21 cellular contexts compared by ENCODE assay signal in genomic region chr15:83155937-83156336, GRCh38. TPM values are rescaled to one million over a fixed set of nuclear protein-coding genes. Genes with fewer than 3 reads are reported as not detected.
DNase-seq lines count a peak whose midpoint lies in the region; ATAC-seq, FAIRE-seq and TF ChIP-seq lines count a peak whose summit lies in the region.
"Had no signal": no experiment of that assay in that cellular context is flagged by ENCODE, and none has a peak within 500 bp of the region (broad histone marks: within the 10 kb centered on the region; RNA-seq: fewer than 3 reads in every experiment).

No MANE protein-coding gene starts in this region.

- H3K27ac Mint-ChIP-seq in astrocyte (ENCODE audit: unreplicated experiment), result peak overlapping the region; percentile 56
- H3K27ac Mint-ChIP-seq in mesothelial cell of epicardium, result peak overlapping the region; percentile 39
- no peak overlapping the region for H3K27ac Mint-ChIP-seq in endothelial cell (ENCODE audit: unreplicated experiment)
- H3K27ac Mint-ChIP-seq: CD4-positive, CD25-positive, alpha-beta regulatory T cell; CD8-positive, alpha-beta memory T cell; IgD-negative memory B cell had no signal

- H3K27ac ChIP-seq in astrocyte (ENCODE audit: low read depth, low read length), result no peak overlapping the region
- H3K27ac ChIP-seq: GM23248 had no signal

- ATAC-seq in esophagus mucosa (peak; percentile 67), GM21576 (IDR thresholded peaks at IDR 0.05; ENCODE audit: unreplicated experiment) (no peak)
- ATAC-seq: HepG2 had no signal

- H3K4me1 ChIP-seq in HAP-1 (peaks cover 17% of the 10 kb centered on the region), astrocyte (ENCODE audit: insufficient read depth, low read length) (no peaks in the 10 kb centered on the region)
- H3K4me1 ChIP-seq: BE2C, Caco-2 had no signal

- H3K27me3 ChIP-seq in HAP-1 (ENCODE audit: low read depth), result no peaks in the 10 kb centered on the region
- no peaks in the 10 kb centered on the region for H3K27me3 ChIP-seq in astrocyte (ENCODE audit: insufficient read depth, low read length)
- H3K27me3 ChIP-seq: BE2C had no signal

- peaks cover 16% of the 10 kb centered on the region for H3K4me1 Mint-ChIP-seq in astrocyte (ENCODE audit: low read depth, unreplicated experiment)
- peaks cover 4% of the 10 kb centered on the region for H3K4me1 Mint-ChIP-seq in mesothelial cell of epicardium
- H3K4me1 Mint-ChIP-seq in endothelial cell (ENCODE audit: unreplicated experiment), result no peaks in the 10 kb centered on the region
- H3K4me1 Mint-ChIP-seq: CD4-positive, CD25-positive, alpha-beta regulatory T cell; CD8-positive, alpha-beta memory T cell had no signal

- H3K4me2 ChIP-seq in astrocyte (ENCODE audit: low read length), result no peak overlapping the region

- TF ChIP-seq CTCF in astrocyte (IDR thresholded peaks at IDR 0.05; ENCODE audit: insufficient read depth, low read depth, low read length), result no peak
- TF ChIP-seq CTCF in mesothelial cell of epicardium (IDR thresholded peaks at IDR 0.05; ENCODE audit: unreplicated experiment), result no peak
- TF ChIP-seq CTCF in endothelial cell (IDR thresholded peaks at IDR 0.05; ENCODE audit: unreplicated experiment), result no peak

- peaks cover 23% of the 10 kb centered on the region for H3K36me3 Mint-ChIP-seq in astrocyte (ENCODE audit: low read depth, unreplicated experiment)
- peaks cover 30% of the 10 kb centered on the region for H3K36me3 Mint-ChIP-seq in mesothelial cell of epicardium
- peaks cover 24% of the 10 kb centered on the region for H3K36me3 Mint-ChIP-seq in endothelial cell (ENCODE audit: low read depth, unreplicated experiment)
- H3K36me3 Mint-ChIP-seq: IgD-negative memory B cell had no signal

- H3K27me3 Mint-ChIP-seq in astrocyte (ENCODE audit: low read depth, unreplicated experiment) (no peaks in the 10 kb centered on the region), mesothelial cell of epicardium (ENCODE audit: low read depth) (no peaks in the 10 kb centered on the region), endothelial cell (ENCODE audit: unreplicated experiment) (no peaks in the 10 kb centered on the region)

- H3K4me3 Mint-ChIP-seq in astrocyte (ENCODE audit: unreplicated experiment), result no peak overlapping the region
- H3K4me3 Mint-ChIP-seq in mesothelial cell of epicardium, result no peak overlapping the region
- H3K4me3 Mint-ChIP-seq in endothelial cell (ENCODE audit: unreplicated experiment), result no peak overlapping the region
- H3K4me3 Mint-ChIP-seq: CD4-positive, CD25-positive, alpha-beta regulatory T cell; CD8-positive, alpha-beta memory T cell; IgD-negative memory B cell had no signal

- no peak overlapping the region for H3K9ac ChIP-seq in astrocyte (ENCODE audit: low read length)
- H3K9ac ChIP-seq: GM23248 had no signal

- H3K79me2 ChIP-seq in astrocyte (ENCODE audit: insufficient read depth, low read length), result no peaks in the 10 kb centered on the region

- peak; percentile 53 to 81 for DNase-seq in HAP-1 (ENCODE audit: low spot score in 2 of 2)
- no peak for DNase-seq in astrocyte (ENCODE audit: low read depth)
- no peak for DNase-seq in mesothelial cell of epicardium (ENCODE audit: low spot score in 2 of 2, unreplicated experiment in 2 of 2)
- no peak for DNase-seq in activated gamma-delta T cell (lab: John Stamatoyannopoulos, UW)
- DNase-seq in endothelial cell (ENCODE audit: low spot score), result no peak
- no peak for DNase-seq in DMS79 treated with DMSO at 0.1 percent for 48 hours (lab: John Stamatoyannopoulos, UW)
- DNase-seq: ACHN; BE2C; C1 segment of cervical spinal cord; Caco-2; CD4-positive, CD25-positive, alpha-beta regulatory T cell; CD8-positive, alpha-beta memory T cell; GF-D8; GM23248; H7; KBM-7 had no signal

- H3K36me3 ChIP-seq in HAP-1 (replicated peaks) (peaks cover 31% of the 10 kb centered on the region), astrocyte (ENCODE audit: insufficient read depth, low read length) (peaks cover 20% of the 10 kb centered on the region)

- peak; percentile 20 for FAIRE-seq in astrocyte (lab: Jason Lieb, UNC)
- FAIRE-seq: A204.1, HepG2 had no signal

- H4K20me1 ChIP-seq in astrocyte (ENCODE audit: insufficient read depth, low read length), result peaks cover 9% of the 10 kb centered on the region

- H3K9me3 ChIP-seq in HAP-1, result no peaks in the 10 kb centered on the region
- H3K9me3 ChIP-seq in astrocyte (ENCODE audit: insufficient read depth, low read depth, low read length), result no peaks in the 10 kb centered on the region
- H3K9me3 ChIP-seq: BE2C, Caco-2 had no signal

- in situ Hi-C loops in HAP-1 (cut with MboI; ENCODE audit: low sequenced_read_pairs), result no loop called here

- no peak overlapping the region for H2AFZ ChIP-seq in astrocyte (ENCODE audit: low read depth, low read length)
- H2AFZ ChIP-seq: GM23248 had no signal

- H3K4me3 ChIP-seq in HAP-1, result no peak overlapping the region
- H3K4me3 ChIP-seq in astrocyte (ENCODE audit: insufficient read depth, low read depth, low read length), result no peak overlapping the region
- H3K4me3 ChIP-seq: GM23248 had no signal

- H3K9me3 Mint-ChIP-seq in astrocyte (ENCODE audit: unreplicated experiment) (no peaks in the 10 kb centered on the region), mesothelial cell of epicardium (no peaks in the 10 kb centered on the region), endothelial cell (ENCODE audit: unreplicated experiment) (no peaks in the 10 kb centered on the region)
- H3K9me3 Mint-ChIP-seq: CD4-positive, CD25-positive, alpha-beta regulatory T cell; CD8-positive, alpha-beta memory T cell; IgD-negative memory B cell had no signal

RNA-seq across cellular contexts. Expression of gene TM6SF1, which starts 48.5 kb away (rescaled TPM):
- total RNA-seq in astrocyte (1.0 and 2.1 TPM in 2 replicates), esophagus mucosa (0.48 TPM), mesothelial cell of epicardium (not detected in 3 replicates), endothelial cell (ENCODE audit: unreplicated experiment) (6.0 TPM)
- total RNA-seq: Caco-2, GM23248, HepG2 had no signal

RNA-seq across cellular contexts. Expression of gene HDGFL3, which starts 51.7 kb away (rescaled TPM):
- total RNA-seq in astrocyte (72.9 and 91.9 TPM in 2 replicates), esophagus mucosa (19.1 TPM), mesothelial cell of epicardium (92.2 to 97.2 TPM (median 95.7 TPM) in 3 replicates), endothelial cell (ENCODE audit: unreplicated experiment) (91.2 TPM)

Comparison
In these comparisons a context has a peak if more than half of its experiments do, and no peak if none do; other contexts are left out.
1. DNase-seq: peak in HAP-1 (2 of 2); none in astrocyte (single experiment), mesothelial cell of epicardium (0 of 2), activated gamma-delta T cell (single experiment), endothelial cell (single experiment) and DMS79 treated with DMSO at 0.1 percent for 48 hours (single experiment).